In genomic region chr10:7027237-7027912, GRCh38 we compare ENCODE assay signal across 20 cellular contexts.
"Had no signal": no experiment of that assay in that cellular context is flagged by ENCODE, and none has a peak within 500 bp of the region (broad histone marks: within the 10 kb centered on the region; RNA-seq: fewer than 3 reads in every experiment).

No MANE protein-coding gene starts in this region.

- H3K4me3 ChIP-seq: esophagus muscularis mucosa, gastrocnemius medialis, heart right ventricle, spleen, stomach, thoracic aorta, transverse colon had no signal

- H3K4me1 ChIP-seq: gastrocnemius medialis, stomach, transverse colon had no signal

- H3K27ac Mint-ChIP-seq: dendritic cell treated with granulocyte-macrophage colony-stimulating factor and Interleukin-4, amounts not matched to agents 40 ng/mL and 50 ng/mL, for 4 days had no signal

- H3K9me3 ChIP-seq: gastrocnemius medialis, thoracic aorta had no signal

- H3K4me3 Mint-ChIP-seq: dendritic cell treated with granulocyte-macrophage colony-stimulating factor and Interleukin-4, amounts not matched to agents 40 ng/mL and 50 ng/mL, for 4 days; naive thymus-derived CD4-positive, alpha-beta T cell; neural crest cell had no signal

- H3K4me1 Mint-ChIP-seq: neural crest cell had no signal

- H3K27me3 ChIP-seq: esophagus muscularis mucosa, gastrocnemius medialis, heart right ventricle, spleen, stomach, transverse colon had no signal

- ATAC-seq: gastrocnemius medialis; left lobe of liver; naive thymus-derived CD4-positive, alpha-beta T cell had no signal

- H3K27ac ChIP-seq: epithelial cell of prostate, esophagus muscularis mucosa, gastrocnemius medialis, stomach, thoracic aorta, transverse colon had no signal

- DNase-seq: effector memory CD8-positive, alpha-beta T cell; gastrocnemius medialis; heart right ventricle; islet precursor cell; naive thymus-derived CD4-positive, alpha-beta T cell; posterior cingulate gyrus; spleen; stimulated activated CD4-positive, alpha-beta T cell treated with anti-CD3 and anti-CD28 coated beads, Interleukin-15, amount 100 ng/mL, for 24 hours; stimulated activated CD4-positive, alpha-beta T cell treated with anti-CD3 and anti-CD28 coated beads, Interleukin-1b, Interleukin-23, amount 100 ng/mL, for 48 hours; stimulated activated CD4-positive, alpha-beta T cell treated with anti-CD3 and anti-CD28 coated beads, Interleukin-4, amount 100 ng/mL, for 4 hours; stimulated activated naive CD4-positive, alpha-beta T cell; stomach; substantia nigra; transverse colon had no signal

- H3K27me3 Mint-ChIP-seq: dendritic cell treated with granulocyte-macrophage colony-stimulating factor and Interleukin-4, amounts not matched to agents 40 ng/mL and 50 ng/mL, for 4 days; effector memory CD8-positive, alpha-beta T cell; naive thymus-derived CD4-positive, alpha-beta T cell had no signal

- H3K36me3 ChIP-seq: esophagus muscularis mucosa, gastrocnemius medialis, heart right ventricle, spleen, stomach, thoracic aorta, transverse colon had no signal
